In the genomic region with DNA sequence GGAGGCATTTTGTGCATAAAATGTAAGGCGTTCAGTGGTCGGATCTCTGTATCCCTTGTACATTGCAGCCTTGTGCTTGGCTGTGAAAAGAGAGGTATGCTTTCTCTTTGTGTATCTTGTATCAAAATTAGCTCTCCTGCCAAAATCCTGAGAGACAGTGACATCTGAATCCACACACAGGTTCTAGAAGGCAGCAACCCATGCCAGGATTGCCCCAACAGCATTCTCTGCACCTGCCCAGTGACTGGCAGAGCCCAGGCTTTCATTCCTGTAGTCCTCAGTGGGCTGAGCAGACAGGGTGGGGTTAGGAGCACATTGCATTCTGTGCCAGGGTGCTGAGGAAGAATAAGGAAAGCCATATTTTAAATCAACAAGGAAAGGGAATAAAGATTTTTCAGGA, we compare ENCODE assay signal across 5 cellular contexts.
"Had no signal": no experiment of that assay in that cellular context is flagged by ENCODE, and none has a peak within 500 bp of the region (broad histone marks: within the 10 kb centered on the region; RNA-seq: fewer than 3 reads in every experiment).

No MANE protein-coding gene starts in this region.

- H3K4me3 ChIP-seq: GM23338, K562 had no signal

- H3K4me3 Mint-ChIP-seq: GM23338, H9 had no signal

- H3K27ac Mint-ChIP-seq: GM23338, H9 had no signal

- DNase-seq: H9, HCEC 1CT, IMR-90 had no signal

- H3K9me3 Mint-ChIP-seq: GM23338 had no signal

- ATAC-seq: GM23338, K562 had no signal
